ENCODE assay signal across 10 cellular contexts in the genomic region with DNA sequence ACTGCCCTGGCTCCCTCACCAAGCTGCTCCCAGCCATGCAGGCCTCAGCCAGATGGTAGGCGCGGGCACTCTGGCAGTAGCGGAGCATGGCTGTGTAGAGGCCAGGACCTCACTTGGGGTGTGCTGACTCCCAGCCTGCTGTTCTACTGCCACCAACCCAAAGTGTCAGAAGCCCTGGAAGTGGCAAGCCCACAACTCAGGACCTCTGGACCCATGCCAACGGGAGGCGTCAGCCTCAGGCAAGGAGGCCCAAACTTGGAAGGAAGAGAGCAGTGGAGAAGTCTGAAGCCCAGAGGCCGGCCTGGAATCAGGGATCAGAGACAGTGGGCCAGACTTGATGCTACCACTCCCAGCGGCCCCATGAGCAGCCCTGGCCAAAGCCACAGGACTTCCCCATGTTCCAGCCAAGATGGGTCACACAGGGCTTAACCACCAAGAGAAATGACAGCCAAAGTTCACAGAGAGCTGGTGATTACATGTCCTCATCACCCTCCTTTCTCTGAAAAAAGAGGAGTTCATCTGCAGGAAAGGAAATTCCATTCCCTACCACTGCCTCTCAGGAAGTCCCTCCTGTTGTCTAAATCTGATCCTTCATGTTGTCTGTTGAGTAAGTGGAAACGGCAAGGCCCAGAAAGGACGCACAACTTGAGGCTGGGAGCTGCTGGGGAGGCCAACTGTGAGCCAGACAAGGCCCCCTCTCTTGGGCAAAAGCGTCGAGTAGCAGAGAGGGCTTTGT. TPM values are rescaled to one million over a fixed set of nuclear protein-coding genes. Genes with fewer than 3 reads are reported as not detected.
DNase-seq lines count a peak whose midpoint lies in the region; ATAC-seq lines count a peak whose summit lies in the region.
"Had no signal": no experiment of that assay in that cellular context is flagged by ENCODE, and none has a peak within 500 bp of the region (broad histone marks: within the 10 kb centered on the region; RNA-seq: fewer than 3 reads in every experiment).

No MANE protein-coding gene starts in this region.

- intact Hi-C loops in right cardiac atrium (cut with DNase I) = no loop called here

- H3K9ac ChIP-seq in adipocyte (ENCODE audit: low read length) = peak overlapping the region; percentile 46
- H3K9ac ChIP-seq in stomach smooth muscle (ENCODE audit: low read length in 2 of 2) = peak overlapping the region; percentile 20 to 68

- DNase-seq in DMS53 (lab: John Stamatoyannopoulos, UW) (peak; percentile 70), DMS53 treated with DMSO at 0.1 percent for 48 hours (lab: John Stamatoyannopoulos, UW; ENCODE audit: unreplicated experiment) (no peak), adipocyte (ENCODE audit: low read depth) (no peak), right cardiac atrium (peak; percentile 76 to 89 (median 89)), NCI-H526 treated with DMSO at 0.1 percent for 48 hours (lab: John Stamatoyannopoulos, UW) (no peak)
- no peak for DNase-seq in effector memory CD4-positive, alpha-beta T cell

- H3K4me1 ChIP-seq in adipocyte (ENCODE audit: control insufficient read depth, insufficient read depth, low read length) = peaks cover 80% of the 10 kb centered on the region
- H3K4me1 ChIP-seq in right cardiac atrium (ENCODE audit: control insufficient read depth, insufficient read depth, low read length) = peaks cover 38% of the 10 kb centered on the region
- H3K4me1 ChIP-seq in stomach smooth muscle (ENCODE audit: control insufficient read depth, insufficient read depth, low read length) = peaks cover 91% of the 10 kb centered on the region
- peaks cover 48% of the 10 kb centered on the region for H3K4me1 ChIP-seq in effector memory CD4-positive, alpha-beta T cell (ENCODE audit: control insufficient read depth, insufficient read depth, low read length, poor library complexity, severe bottlenecking)

- no peaks in the 10 kb centered on the region for H3K9me3 ChIP-seq in adipocyte (ENCODE audit: control insufficient read depth, low read length)
- H3K9me3 ChIP-seq in right cardiac atrium (ENCODE audit: control insufficient read depth, low read length) = no peaks in the 10 kb centered on the region
- no peaks in the 10 kb centered on the region for H3K9me3 ChIP-seq in stomach smooth muscle (ENCODE audit: control insufficient read depth in 2 of 2, low read length in 2 of 2)
- no peaks in the 10 kb centered on the region for H3K9me3 ChIP-seq in effector memory CD4-positive, alpha-beta T cell (ENCODE audit: control insufficient read depth, low read length)
- H3K9me3 ChIP-seq: pancreas, SJSA1 had no signal

- no peaks in the 10 kb centered on the region for H3K36me3 ChIP-seq in adipocyte (ENCODE audit: control insufficient read depth, insufficient read depth, low read length, severe bottlenecking)
- peaks cover 0 to 2% of the 10 kb centered on the region in 2 donors for H3K36me3 ChIP-seq in stomach smooth muscle (ENCODE audit: control insufficient read depth in 2 of 2, insufficient read depth in 2 of 2, low read length in 2 of 2)
- no peaks in the 10 kb centered on the region for H3K36me3 ChIP-seq in effector memory CD4-positive, alpha-beta T cell (ENCODE audit: control insufficient read depth, insufficient read depth, low read length)
- H3K36me3 ChIP-seq: pancreas, SJSA1 had no signal

- H3K27me3 ChIP-seq in adipocyte (replicated peaks; ENCODE audit: control insufficient read depth, insufficient read depth, low read length) (no peaks in the 10 kb centered on the region), right cardiac atrium (ENCODE audit: control insufficient read depth, insufficient read depth) (no peaks in the 10 kb centered on the region), stomach smooth muscle (ENCODE audit: control insufficient read depth in 1 of 2, insufficient read depth in 2 of 2, low read length in 2 of 2) (no peaks in the 10 kb centered on the region)
- no peaks in the 10 kb centered on the region for H3K27me3 ChIP-seq in effector memory CD4-positive, alpha-beta T cell (replicated peaks; ENCODE audit: control insufficient read depth, insufficient read depth, low read length, poor library complexity, severe bottlenecking)
- H3K27me3 ChIP-seq: pancreas, SJSA1 had no signal

- peak overlapping the region; percentile 74 for H3K27ac ChIP-seq in right cardiac atrium (ENCODE audit: low read length)
- peak overlapping the region; percentile 92 for H3K27ac ChIP-seq in stomach smooth muscle (ENCODE audit: low read length)
- H3K27ac ChIP-seq in effector memory CD4-positive, alpha-beta T cell (ENCODE audit: insufficient read depth, low read length, poor library complexity, severe bottlenecking) = no peak overlapping the region
- H3K27ac ChIP-seq: SJSA1 had no signal

- ATAC-seq in right cardiac atrium = peak; percentile 20 to 32
- no peak for ATAC-seq in GM18511 (IDR thresholded peaks at IDR 0.05; ENCODE audit: unreplicated experiment)
- ATAC-seq: pancreas had no signal

- 50% methylated on average over 11 of the region's 11 CpGs for WGBS in right cardiac atrium

- peak overlapping the region; percentile 3 for H3K4me3 ChIP-seq in adipocyte (ENCODE audit: low read length)
- H3K4me3 ChIP-seq in right cardiac atrium (ENCODE audit: low read length) = no peak overlapping the region
- peak overlapping the region; percentile 41 to 47 for H3K4me3 ChIP-seq in stomach smooth muscle (ENCODE audit: low read length in 2 of 2)
- H3K4me3 ChIP-seq in effector memory CD4-positive, alpha-beta T cell (ENCODE audit: insufficient read depth, low read depth, low read length, poor library complexity, severe bottlenecking) = no peak overlapping the region
- H3K4me3 ChIP-seq: pancreas, SJSA1 had no signal

RNA-seq across cellular contexts. Expression of a gene that starts 4.4 kb away (rescaled TPM):
- total RNA-seq in right cardiac atrium = 10 to 100 TPM; 24.8 to 32.5 (median 27.4) TPM
- polyA plus RNA-seq in right cardiac atrium = 12.1 TPM

RNA-seq across cellular contexts. Expression of a gene that starts 52.2 kb away (rescaled TPM):
- total RNA-seq in right cardiac atrium = 1,000 to 10,000 TPM; 1,039 to 1,263 (median 1,178) TPM
- polyA plus RNA-seq in right cardiac atrium = 1,021 TPM

Comparison
In these comparisons a context has a peak if more than half of its experiments do, and no peak if none do; other contexts are left out.
1. DNase-seq: peak in DMS53 (single experiment) and right cardiac atrium (3 of 3); none in DMS53 treated with DMSO at 0.1 percent for 48 hours (single experiment), adipocyte (single experiment), effector memory CD4-positive, alpha-beta T cell (0 of 3) and NCI-H526 treated with DMSO at 0.1 percent for 48 hours (single experiment).
2. H3K4me3 ChIP-seq: peak in adipocyte (single experiment) and stomach smooth muscle (2 of 2); none in right cardiac atrium (single experiment) and effector memory CD4-positive, alpha-beta T cell (single experiment).